10 cellular contexts compared by ENCODE assay signal in genomic region chr4:54840992-54841768, GRCh38.
DNase-seq lines count a peak whose midpoint lies in the region; FAIRE-seq and TF ChIP-seq lines count a peak whose summit lies in the region.
"Had no signal": no experiment of that assay in that cellular context is flagged by ENCODE, and none has a peak within 500 bp of the region (broad histone marks: within the 10 kb centered on the region; RNA-seq: fewer than 3 reads in every experiment).

No MANE protein-coding gene starts in this region.

- no peak overlapping the region for H4K5ac ChIP-seq in H1 (ENCODE audit: insufficient read length, low read depth, low read length)

- intact Hi-C loops in tibial artery (cut with DNase I; ENCODE audit: low total_unique reads): loop anchor here (10.0 kb wide), 1 partner anchor 516 kb away; no protein-coding TSS in a partner anchor

- no peak overlapping the region for H2AK5ac ChIP-seq in H1 (ENCODE audit: low read depth, low read length)

- H3K9ac ChIP-seq in H1 (replicated peaks in 1 of 4; ENCODE audit: extremely low read depth in 1 of 4, low read depth in 3 of 4, low read length in 3 of 4): no peak overlapping the region

- no peaks in the 10 kb centered on the region for H3K9me3 ChIP-seq in H1 (ENCODE audit: insufficient read depth in 2 of 2, low read depth in 1 of 2, low read length in 1 of 2)
- H3K9me3 ChIP-seq in tibial artery: no peaks in the 10 kb centered on the region

- H3K79me2 ChIP-seq in H1 (ENCODE audit: control insufficient read depth in 1 of 2, insufficient read depth in 2 of 2, low read length in 2 of 2): no peaks in the 10 kb centered on the region

- no peak overlapping the region for H2BK15ac ChIP-seq in H1 (ENCODE audit: low read length)

- H3K27me3 ChIP-seq in H1 (replicated peaks in 1 of 4; ENCODE audit: control insufficient read depth in 3 of 4, extremely low read depth in 1 of 4, insufficient read depth in 3 of 4, low read length in 3 of 4) (no peaks in the 10 kb centered on the region), tibial artery (no peaks in the 10 kb centered on the region)

- no peak overlapping the region for H3K56ac ChIP-seq in H1 (replicated peaks; ENCODE audit: insufficient read length, low read depth, low read length)

- CTCF ChIA-PET in H1 (lab: Charles Lee; ENCODE audit: partially characterized antibody): interaction anchor here (0.6 to 1.4 kb wide), 10 partner anchors 9 to 608 kb away, joined by 3 to 4 read pairs (median 3); no protein-coding TSS in a partner anchor

- no peak overlapping the region for H3K4ac ChIP-seq in H1 (replicated peaks; ENCODE audit: insufficient read length, low read depth, low read length)

- no peaks in the 10 kb centered on the region for H3K79me1 ChIP-seq in H1 (ENCODE audit: low read depth, low read length)

- no peak overlapping the region for H2AFZ ChIP-seq in H1 (ENCODE audit: low read length)

- no peak overlapping the region for H3K27ac ChIP-seq in H1 (ENCODE audit: low read depth, low read length)
- H3K27ac ChIP-seq in tibial artery: no peak overlapping the region

- no peak for TF ChIP-seq POLR2A in H1 (IDR thresholded peaks at IDR 0.05; ENCODE audit: control extremely low read depth in 1 of 2, low read depth in 2 of 2, low read length in 2 of 2)

- no peak overlapping the region for H3K23ac ChIP-seq in H1 (ENCODE audit: insufficient read length)

- H4K20me1 ChIP-seq in H1 (replicated peaks in 1 of 2; ENCODE audit: control insufficient read depth in 1 of 2, insufficient read depth in 2 of 2, low read length in 2 of 2): no peaks in the 10 kb centered on the region

- H3K14ac ChIP-seq in H1 (ENCODE audit: insufficient read length): no peak overlapping the region

- no peak overlapping the region for H3K4me2 ChIP-seq in H1 (ENCODE audit: insufficient read depth in 1 of 2, low read depth in 2 of 2, low read length in 2 of 2)

- POLR2A ChIA-PET in H1 (lab: Charles Lee; ENCODE audit: partially characterized antibody): no interaction called here

- FAIRE-seq in H1 (lab: Jason Lieb, UNC): no peak
- FAIRE-seq: A204.1 had no signal

- 88% methylated on average over 2 of the region's 2 CpGs; no CpG with 5 or more reads in 1 of the 2 experiments for WGBS in H1 (ENCODE audit: extremely low coverage in 1 of 2, insufficient coverage in 1 of 2, insufficient read length in 1 of 2, insufficient replicate concordance in 2 of 2, low coverage in 1 of 2, low lambda C conversion rate in 2 of 2, missing lambda C conversion rate in 1 of 2), 2 experiments

- TF ChIP-seq RAD21 in H1 (IDR thresholded peaks at IDR 0.05 in 1 of 2, conservative IDR thresholded peaks at IDR 0.05 in 1 of 2; ENCODE audit: low read depth in 2 of 2, low read length in 2 of 2): peak; percentile 62 to 70

- no peak overlapping the region for H2BK120ac ChIP-seq in H1 (replicated peaks; ENCODE audit: low read depth, low read length)

- H4K91ac ChIP-seq in H1 (replicated peaks; ENCODE audit: insufficient read length, low read length): no peak overlapping the region

- DNase-seq in DMS153 (lab: John Stamatoyannopoulos, UW) (peak; percentile 22), DMS153 treated with DMSO at 0.1 percent for 48 hours (lab: John Stamatoyannopoulos, UW; ENCODE audit: unreplicated experiment) (no peak), NCI-H1930 (lab: John Stamatoyannopoulos, UW) (peak; percentile 86 to 89), H1 (ENCODE audit: low read depth in 1 of 2, low spot score in 2 of 2) (no peak), retinal pigment epithelial cell (ENCODE audit: low read depth) (no peak), GM19238 (ENCODE audit: insufficient read length, low spot score) (no peak), T1000 (lab: John Stamatoyannopoulos, UW) (no peak), tibial artery (no peak)
- DNase-seq: activated naive CD4-positive, alpha-beta T cell treated with anti-CD3 and anti-CD28 coated beads, Interleukin-2, amount 10 ng/mL, durations not matched to agents 7 days and 5 days had no signal

- H3K4me1 ChIP-seq in H1 (replicated peaks in 1 of 4; ENCODE audit: control insufficient read depth in 3 of 4, insufficient read depth in 4 of 4, low read length in 3 of 4): no peaks in the 10 kb centered on the region
- H3K4me1 ChIP-seq in tibial artery: peaks cover 0 to 16% (median 4%) of the 10 kb centered on the region in 4 donors

- H3K36me3 ChIP-seq in H1 (ENCODE audit: control insufficient read depth in 2 of 4, insufficient read depth in 4 of 4, low read length in 3 of 4) (no peaks in the 10 kb centered on the region; a peak in 1 of 8 replicates), tibial artery (no peaks in the 10 kb centered on the region)

- no peak overlapping the region for H2BK5ac ChIP-seq in H1 (ENCODE audit: low read depth, low read length)

- no peak overlapping the region for H2BK12ac ChIP-seq in H1 (ENCODE audit: low read depth, low read length)

- no peak overlapping the region for H2BK20ac ChIP-seq in H1 (ENCODE audit: low read length)

- no peak overlapping the region for H3K4me3 ChIP-seq in H1 (ENCODE audit: extremely low read depth in 1 of 4, insufficient read depth in 2 of 4, low read depth in 3 of 4, low read length in 4 of 4)
- no peak overlapping the region for H3K4me3 ChIP-seq in retinal pigment epithelial cell (ENCODE audit: low read length)
- H3K4me3 ChIP-seq in tibial artery: no peak overlapping the region

- peak in 2 of 3 experiments; percentile 30 to 39; a peak in 2 of 4 replicates for TF ChIP-seq CTCF in H1 (IDR thresholded peaks at IDR 0.05; ENCODE audit: control extremely low read depth in 1 of 3, insufficient read depth in 1 of 3, low read depth in 1 of 3, low read length in 3 of 3)
- TF ChIP-seq CTCF in retinal pigment epithelial cell (conservative IDR thresholded peaks at IDR 0.05; ENCODE audit: low read depth, low read length): peak; percentile 20
- TF ChIP-seq CTCF in tibial artery (IDR thresholded peaks at IDR 0.05): peak in 1 of 2 experiments; percentile 21

- H4K8ac ChIP-seq in H1 (ENCODE audit: extremely low read depth, insufficient read depth, low read length): no peak overlapping the region

- TF ChIP-seq EP300 in H1 (IDR thresholded peaks at IDR 0.05; ENCODE audit: borderline replicate concordance in 1 of 2, low read depth in 2 of 2, low read length in 2 of 2): no peak

- H3K23me2 ChIP-seq in H1 (ENCODE audit: low read depth, low read length): no peaks in the 10 kb centered on the region

- H3K18ac ChIP-seq in H1 (ENCODE audit: extremely low read depth, low read length): no peak overlapping the region

TF ChIP-seq in H1, 55 proteins besides CTCF, POLR2A, EP300 and RAD21:
- TF ChIP-seq BRCA1 (IDR thresholded peaks at IDR 0.05; ENCODE audit: low read depth, low read length) (no peak), YY1 (IDR thresholded peaks at IDR 0.05; ENCODE audit: low read depth, low read length) (peak; percentile 66; the same call in 1 of the 2 replicates)
TF ChIP-seq in H1: peak in this region for 1.

Comparison
In these comparisons a context has a peak if more than half of its experiments do, and no peak if none do; other contexts are left out.
1. DNase-seq: peak in DMS153 (single experiment) and NCI-H1930 (2 of 2); none in DMS153 treated with DMSO at 0.1 percent for 48 hours (single experiment), H1 (0 of 2), retinal pigment epithelial cell (single experiment), GM19238 (single experiment), T1000 (single experiment) and tibial artery (0 of 2).